Comparison of ENCODE assay signal across 13 cellular contexts in genomic region chr1:36653850-36654249, GRCh38.
DNase-seq lines count a peak whose midpoint lies in the region; ATAC-seq and TF ChIP-seq lines count a peak whose summit lies in the region.
"Had no signal": no experiment of that assay in that cellular context is flagged by ENCODE, and none has a peak within 500 bp of the region (broad histone marks: within the 10 kb centered on the region; RNA-seq: fewer than 3 reads in every experiment).

No MANE protein-coding gene starts in this region.

- no peak overlapping the region for H3K4me3 Mint-ChIP-seq in HFFc6
- H3K4me3 Mint-ChIP-seq: stimulated activated naive CD8-positive, alpha-beta T cell treated with anti-CD3 and anti-CD28 coated beads, Interleukin-15, Interleukin-2, amounts not matched to agents 100 ng/mL and 50 ng/mL, for 24 hours had no signal

- H3K27me3 Mint-ChIP-seq in HFFc6 (ENCODE audit: insufficient read depth), result peaks cover 18% of the 10 kb centered on the region

- no peak overlapping the region for H3K27ac Mint-ChIP-seq in HFFc6
- H3K27ac Mint-ChIP-seq: stimulated activated naive CD8-positive, alpha-beta T cell treated with anti-CD3 and anti-CD28 coated beads, Interleukin-15, Interleukin-2, amounts not matched to agents 100 ng/mL and 50 ng/mL, for 24 hours had no signal

- no peaks in the 10 kb centered on the region for H3K36me3 ChIP-seq in ascending aorta
- H3K36me3 ChIP-seq: lower lobe of right lung had no signal

- no peaks in the 10 kb centered on the region for H3K36me3 Mint-ChIP-seq in HFFc6 (ENCODE audit: low read depth)

- H3K4me1 ChIP-seq in ascending aorta, result no peaks in the 10 kb centered on the region
- H3K4me1 ChIP-seq: lower lobe of right lung had no signal

- intact Hi-C loops in sciatic nerve (cut with DNase I) (no loop called here), ascending aorta (cut with DNase I) (no loop called here)

- no peaks in the 10 kb centered on the region for H3K27me3 ChIP-seq in ascending aorta

- ATAC-seq in sciatic nerve, result peak; percentile 80
- ATAC-seq in GM21717 (IDR thresholded peaks at IDR 0.05; ENCODE audit: unreplicated experiment), result no peak

- H3K4me3 ChIP-seq in fibroblast of the aortic adventitia (ENCODE audit: low read depth, low read length), result no peak overlapping the region
- H3K4me3 ChIP-seq in ascending aorta, result no peak overlapping the region
- H3K4me3 ChIP-seq: lower lobe of right lung, smooth muscle cell had no signal

- no peaks in the 10 kb centered on the region for H3K4me1 Mint-ChIP-seq in HFFc6 (ENCODE audit: low read depth)

- TF ChIP-seq CTCF in HFFc6 (IDR thresholded peaks at IDR 0.05) (no peak), fibroblast of the aortic adventitia (IDR thresholded peaks at IDR 0.05; ENCODE audit: insufficient read depth, low read length) (no peak), ascending aorta (IDR thresholded peaks at IDR 0.05) (no peak)

- no peak overlapping the region for H3K27ac ChIP-seq in ascending aorta
- H3K27ac ChIP-seq: lower lobe of right lung had no signal

- peaks cover 8% of the 10 kb centered on the region for H3K9me3 Mint-ChIP-seq in HFFc6
- H3K9me3 Mint-ChIP-seq: stimulated activated naive CD8-positive, alpha-beta T cell treated with anti-CD3 and anti-CD28 coated beads, Interleukin-15, Interleukin-2, amounts not matched to agents 100 ng/mL and 50 ng/mL, for 24 hours had no signal

- DNase-seq in HFFc6 (peak; percentile 24), NCI-H69 (lab: John Stamatoyannopoulos, UW) (peak; percentile 40), fibroblast of the aortic adventitia (ENCODE audit: low read depth) (peak; percentile 63), sciatic nerve (ENCODE audit: low spot score) (peak; percentile 75), ascending aorta (ENCODE audit: low spot score in 2 of 2) (no peak)
- DNase-seq in stimulated activated CD4-positive, alpha-beta T cell treated with anti-CD3 and anti-CD28 coated beads, Interleukin-1b, Interleukin-23, amount 100 ng/mL, for 48 hours, result no peak
- DNase-seq: effector CD4-positive, alpha-beta T cell; lower lobe of right lung; NCI-H187 treated with DMSO at 0.1 percent for 48 hours; T-helper 2 cell had no signal

- no peaks in the 10 kb centered on the region for H3K9me3 ChIP-seq in ascending aorta
- H3K9me3 ChIP-seq: lower lobe of right lung had no signal

Comparison
In these comparisons a context has a peak if more than half of its experiments do, and no peak if none do; other contexts are left out.
1. DNase-seq: peak in HFFc6 (single experiment), NCI-H69 (single experiment), fibroblast of the aortic adventitia (single experiment) and sciatic nerve (single experiment); none in stimulated activated CD4-positive, alpha-beta T cell treated with anti-CD3 and anti-CD28 coated beads, Interleukin-1b, Interleukin-23, amount 100 ng/mL, for 48 hours (single experiment) and ascending aorta (0 of 2).